Comparison of ENCODE assay signal across 15 cellular contexts in the genomic region with DNA sequence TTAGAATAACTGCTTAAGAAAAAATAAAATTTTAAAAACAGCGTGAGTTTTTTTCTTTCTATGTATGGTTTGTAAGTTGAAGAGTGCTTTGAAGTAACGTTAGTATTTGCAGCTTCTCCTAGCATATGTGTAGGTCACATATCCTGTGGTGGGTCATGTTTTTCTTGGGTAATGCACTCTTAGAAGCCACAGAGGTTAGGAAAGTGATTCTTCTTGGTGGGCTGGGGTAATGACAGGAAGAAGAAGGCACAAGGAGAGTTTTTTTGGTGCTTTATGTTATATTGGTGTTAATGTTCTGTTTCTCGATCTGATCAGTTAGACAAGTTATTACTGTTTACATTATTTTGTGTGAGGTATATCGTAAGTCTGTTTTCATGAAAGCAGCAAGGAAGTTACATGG.
DNase-seq lines count a peak whose midpoint lies in the region; ATAC-seq and TF ChIP-seq lines count a peak whose summit lies in the region.
"Had no signal": no experiment of that assay in that cellular context is flagged by ENCODE, and none has a peak within 500 bp of the region (broad histone marks: within the 10 kb centered on the region; RNA-seq: fewer than 3 reads in every experiment).

No MANE protein-coding gene starts in this region.

- no peak for DNase-seq in activated naive CD4-positive, alpha-beta T cell treated with anti-CD3 and anti-CD28 coated beads, Interleukin-2, amount 10 ng/mL, durations not matched to agents 7 days and 5 days
- DNase-seq in activated naive CD4-positive, alpha-beta T cell (lab: John Stamatoyannopoulos, UW) = no peak
- DNase-seq in SKM-1 (lab: John Stamatoyannopoulos, UW; ENCODE audit: unreplicated experiment) = peak; percentile 3
- no peak for DNase-seq in effector memory CD8-positive, alpha-beta T cell
- DNase-seq in ureter (ENCODE audit: low spot score) = no peak
- no peak for DNase-seq in NCI-H1092 treated with DMSO at 0.1 percent for 48 hours (lab: John Stamatoyannopoulos, UW)
- DNase-seq in esophagus squamous epithelium (lab: John Stamatoyannopoulos, UW) = no peak
- no peak for DNase-seq in glutamatergic neuron
- DNase-seq: endodermal cell; foreskin fibroblast; left ventricle myocardium superior; NCI-H1105; NK-92 treated with Interleukin-12 subunit alpha and Interleukin-12 subunit beta, amount 100 ng/mL, for 24 hours; SHP77 treated with DMSO at 0.1 percent for 48 hours had no signal

- H3K9me3 Mint-ChIP-seq in activated naive CD4-positive, alpha-beta T cell treated with anti-CD3 and anti-CD28 coated beads, Interleukin-2, amount 10 ng/mL, durations not matched to agents 7 days and 5 days = no peaks in the 10 kb centered on the region
- H3K9me3 Mint-ChIP-seq in effector memory CD8-positive, alpha-beta T cell = no peaks in the 10 kb centered on the region
- peaks cover 2% of the 10 kb centered on the region for H3K9me3 Mint-ChIP-seq in glutamatergic neuron (ENCODE audit: unreplicated experiment)
- H3K9me3 Mint-ChIP-seq: central memory CD8-positive, alpha-beta T cell; endodermal cell had no signal

- peaks cover 56% of the 10 kb centered on the region for H3K36me3 Mint-ChIP-seq in activated naive CD4-positive, alpha-beta T cell treated with anti-CD3 and anti-CD28 coated beads, Interleukin-2, amount 10 ng/mL, durations not matched to agents 7 days and 5 days
- peaks cover 11% of the 10 kb centered on the region for H3K36me3 Mint-ChIP-seq in effector memory CD8-positive, alpha-beta T cell (ENCODE audit: insufficient read depth)
- peaks cover 11% of the 10 kb centered on the region for H3K36me3 Mint-ChIP-seq in glutamatergic neuron (ENCODE audit: unreplicated experiment)

- H3K4me3 ChIP-seq in esophagus squamous epithelium = no peak overlapping the region

- peaks cover 0 to 55% (median 0%) of the 10 kb centered on the region in 3 donors for H3K36me3 ChIP-seq in esophagus squamous epithelium

- no peaks in the 10 kb centered on the region for H3K27me3 ChIP-seq in esophagus squamous epithelium

- peak; percentile 56 for ATAC-seq in effector memory CD8-positive, alpha-beta T cell (replicated peaks)
- ATAC-seq: left ventricle myocardium superior had no signal

- CTCF ChIA-PET in activated naive CD4-positive, alpha-beta T cell treated with anti-CD3 and anti-CD28 coated beads, Interleukin-2, amount 10 ng/mL, durations not matched to agents 7 days and 5 days (lab: Charles Lee) = no interaction called here

- no peak for TF ChIP-seq CTCF in esophagus squamous epithelium (IDR thresholded peaks at IDR 0.05)
- no peak for TF ChIP-seq CTCF in glutamatergic neuron (IDR thresholded peaks at IDR 0.05; ENCODE audit: partially characterized antibody, unreplicated experiment)

- intact Hi-C loops in esophagus squamous epithelium (cut with DNase I) = no loop called here

- H3K27me3 Mint-ChIP-seq in activated naive CD4-positive, alpha-beta T cell treated with anti-CD3 and anti-CD28 coated beads, Interleukin-2, amount 10 ng/mL, durations not matched to agents 7 days and 5 days = no peaks in the 10 kb centered on the region
- no peaks in the 10 kb centered on the region for H3K27me3 Mint-ChIP-seq in effector memory CD8-positive, alpha-beta T cell
- H3K27me3 Mint-ChIP-seq in glutamatergic neuron (ENCODE audit: unreplicated experiment) = peaks cover 2% of the 10 kb centered on the region
- H3K27me3 Mint-ChIP-seq: central memory CD8-positive, alpha-beta T cell had no signal

- no peaks in the 10 kb centered on the region for H3K9me3 ChIP-seq in esophagus squamous epithelium

- peaks cover 0 to 10% (median 0%) of the 10 kb centered on the region in 3 donors for H3K4me1 ChIP-seq in esophagus squamous epithelium

- H3K4me3 Mint-ChIP-seq in activated naive CD4-positive, alpha-beta T cell treated with anti-CD3 and anti-CD28 coated beads, Interleukin-2, amount 10 ng/mL, durations not matched to agents 7 days and 5 days = no peak overlapping the region
- H3K4me3 Mint-ChIP-seq in effector memory CD8-positive, alpha-beta T cell = no peak overlapping the region
- H3K4me3 Mint-ChIP-seq in glutamatergic neuron (ENCODE audit: unreplicated experiment) = no peak overlapping the region
- H3K4me3 Mint-ChIP-seq: central memory CD8-positive, alpha-beta T cell; endodermal cell had no signal

- TF ChIP-seq POLR2A in esophagus squamous epithelium (IDR thresholded peaks at IDR 0.05) = no peak

- 55 to 60% methylated on average over 4 of the region's 4 CpGs for WGBS in esophagus squamous epithelium, 2 donors

- H3K27ac ChIP-seq in esophagus squamous epithelium = no peak overlapping the region

- peak overlapping the region; percentile 35 for H3K27ac Mint-ChIP-seq in activated naive CD4-positive, alpha-beta T cell treated with anti-CD3 and anti-CD28 coated beads, Interleukin-2, amount 10 ng/mL, durations not matched to agents 7 days and 5 days
- H3K27ac Mint-ChIP-seq in effector memory CD8-positive, alpha-beta T cell = peak overlapping the region in 1 of 2 donors; percentile 72
- H3K27ac Mint-ChIP-seq in glutamatergic neuron (ENCODE audit: unreplicated experiment) = no peak overlapping the region
- H3K27ac Mint-ChIP-seq: endodermal cell had no signal

- H3K4me1 Mint-ChIP-seq in activated naive CD4-positive, alpha-beta T cell treated with anti-CD3 and anti-CD28 coated beads, Interleukin-2, amount 10 ng/mL, durations not matched to agents 7 days and 5 days = peaks cover 27% of the 10 kb centered on the region
- peaks cover 4 to 11% of the 10 kb centered on the region in 2 donors for H3K4me1 Mint-ChIP-seq in effector memory CD8-positive, alpha-beta T cell (ENCODE audit: low read depth in 2 of 2)
- no peaks in the 10 kb centered on the region for H3K4me1 Mint-ChIP-seq in glutamatergic neuron (ENCODE audit: low read depth, unreplicated experiment)
- H3K4me1 Mint-ChIP-seq: endodermal cell had no signal
